In genomic region chr2:209772316-209772715, GRCh38 we compare ENCODE assay signal across 12 cellular contexts. TPM values are rescaled to one million over a fixed set of nuclear protein-coding genes. Genes with fewer than 3 reads are reported as not detected.
DNase-seq lines count a peak whose midpoint lies in the region; ATAC-seq and TF ChIP-seq lines count a peak whose summit lies in the region.
"Had no signal": no experiment of that assay in that cellular context is flagged by ENCODE, and none has a peak within 500 bp of the region (broad histone marks: within the 10 kb centered on the region; RNA-seq: fewer than 3 reads in every experiment).

No MANE protein-coding gene starts in this region.

- H3K79me2 ChIP-seq in hepatocyte, result no peaks in the 10 kb centered on the region

- intact Hi-C loops in activated CD8-positive, alpha-beta T cell treated with anti-CD3 and anti-CD28 coated beads for 36 hours (cut with micrococcal nuclease), result no loop called here

- H3K27me3 ChIP-seq in hepatocyte, result peaks cover 18% of the 10 kb centered on the region
- H3K27me3 ChIP-seq in skeletal muscle satellite cell (ENCODE audit: control insufficient read depth, insufficient read depth, low read length), result peaks cover 10% of the 10 kb centered on the region
- peaks cover 0 to 6% of the 10 kb centered on the region in 2 donors for H3K27me3 ChIP-seq in tibial nerve

- H3K4me1 Mint-ChIP-seq in activated naive CD8-positive, alpha-beta T cell (ENCODE audit: low read depth), result peaks cover 4% of the 10 kb centered on the region
- H3K4me1 Mint-ChIP-seq in activated naive CD8-positive, alpha-beta T cell treated with anti-CD3 and anti-CD28 coated beads for 36 hours, result peaks cover 3% of the 10 kb centered on the region
- H3K4me1 Mint-ChIP-seq in activated CD8-positive, alpha-beta T cell treated with anti-CD3 and anti-CD28 coated beads for 36 hours (ENCODE audit: low read depth), result no peaks in the 10 kb centered on the region

- H3K4me1 ChIP-seq in hepatocyte (ENCODE audit: insufficient read depth) (no peaks in the 10 kb centered on the region), skeletal muscle satellite cell (ENCODE audit: control insufficient read depth, insufficient read depth, low read length) (peaks cover 3% of the 10 kb centered on the region), tibial nerve (peaks cover 0 to 14% (median 0%) of the 10 kb centered on the region in 4 donors)

- H3K4me2 ChIP-seq in hepatocyte, result peak overlapping the region; percentile 90
- H3K4me2 ChIP-seq in skeletal muscle satellite cell (ENCODE audit: low read length), result peak overlapping the region; percentile 99

- H4K20me1 ChIP-seq in hepatocyte (ENCODE audit: insufficient read depth, poor library complexity, severe bottlenecking), result no peaks in the 10 kb centered on the region

- TF ChIP-seq POLR2A in tibial nerve (IDR thresholded peaks at IDR 0.05), result no peak

- H3K27ac ChIP-seq in hepatocyte (no peak overlapping the region), tibial nerve (no peak overlapping the region)

- TF ChIP-seq EP300 in tibial nerve (IDR thresholded peaks at IDR 0.05), result no peak

- no peak for ATAC-seq in activated CD8-positive, alpha-beta T cell treated with anti-CD3 and anti-CD28 coated beads for 36 hours

- CTCF ChIA-PET in activated CD8-positive, alpha-beta T cell treated with anti-CD3 and anti-CD28 coated beads for 36 hours (lab: Charles Lee), result no interaction called here

- peak overlapping the region; percentile 18 for H3K4me3 Mint-ChIP-seq in activated naive CD8-positive, alpha-beta T cell
- no peak overlapping the region for H3K4me3 Mint-ChIP-seq in activated naive CD8-positive, alpha-beta T cell treated with anti-CD3 and anti-CD28 coated beads for 36 hours
- no peak overlapping the region for H3K4me3 Mint-ChIP-seq in activated CD8-positive, alpha-beta T cell treated with anti-CD3 and anti-CD28 coated beads for 36 hours

- peaks cover 27% of the 10 kb centered on the region for H3K27me3 Mint-ChIP-seq in activated naive CD8-positive, alpha-beta T cell
- H3K27me3 Mint-ChIP-seq in activated naive CD8-positive, alpha-beta T cell treated with anti-CD3 and anti-CD28 coated beads for 36 hours, result peaks cover 32% of the 10 kb centered on the region
- H3K27me3 Mint-ChIP-seq in activated CD8-positive, alpha-beta T cell treated with anti-CD3 and anti-CD28 coated beads for 36 hours, result peaks cover 17% of the 10 kb centered on the region

- H3K36me3 ChIP-seq in hepatocyte (replicated peaks; ENCODE audit: insufficient read depth, low read depth) (no peaks in the 10 kb centered on the region), skeletal muscle satellite cell (ENCODE audit: insufficient read depth, low read length) (no peaks in the 10 kb centered on the region), tibial nerve (no peaks in the 10 kb centered on the region)

- H3K9ac ChIP-seq in skeletal muscle satellite cell (ENCODE audit: low read depth, low read length), result no peak overlapping the region

- no peaks in the 10 kb centered on the region for H3K9me2 ChIP-seq in hepatocyte (replicated peaks; ENCODE audit: insufficient read depth)

- POLR2A ChIA-PET in activated CD8-positive, alpha-beta T cell treated with anti-CD3 and anti-CD28 coated beads for 36 hours (lab: Charles Lee), result interaction anchor here (0.5 kb wide), 1 partner anchor 169 kb away, joined by 3 read pairs; no protein-coding TSS in a partner anchor

- DNase-seq in activated naive CD8-positive, alpha-beta T cell treated with anti-CD3 and anti-CD28 coated beads for 36 hours, result no peak
- DNase-seq in NCI-H526 treated with DMSO at 0.1 percent for 48 hours (lab: John Stamatoyannopoulos, UW) (peak; percentile 59), hepatocyte (ENCODE audit: low spot score) (no peak), tibial nerve (ENCODE audit: low spot score in 2 of 2) (no peak)
- DNase-seq in NK-92 treated with Interleukin-12 subunit alpha and Interleukin-12 subunit beta, amount 100 ng/mL, for 24 hours (lab: John Stamatoyannopoulos, UW), result no peak
- no peak for DNase-seq in activated CD8-positive, alpha-beta T cell treated with anti-CD3 and anti-CD28 coated beads for 36 hours
- DNase-seq: activated naive CD4-positive, alpha-beta T cell treated with Interleukin-2 at 50 U/mL for 16 hours; stimulated activated naive CD4-positive, alpha-beta T cell had no signal

- H3K4me3 ChIP-seq in hepatocyte, result no peak overlapping the region
- no peak overlapping the region for H3K4me3 ChIP-seq in skeletal muscle satellite cell (ENCODE audit: low read length)
- peak overlapping the region in 2 of 4 donors; percentile 3 to 51 for H3K4me3 ChIP-seq in tibial nerve

- H2AFZ ChIP-seq in hepatocyte, result no peak overlapping the region

- TF ChIP-seq CTCF in hepatocyte (IDR thresholded peaks at IDR 0.05; ENCODE audit: poor library complexity) (no peak), tibial nerve (IDR thresholded peaks at IDR 0.05) (no peak)
- TF ChIP-seq CTCF in activated CD8-positive, alpha-beta T cell treated with anti-CD3 and anti-CD28 coated beads for 36 hours (IDR thresholded peaks at IDR 0.05), result no peak

- H3K9me3 ChIP-seq in hepatocyte (ENCODE audit: low read depth) (no peaks in the 10 kb centered on the region), skeletal muscle satellite cell (replicated peaks; ENCODE audit: low read length) (no peaks in the 10 kb centered on the region), tibial nerve (no peaks in the 10 kb centered on the region)

- WGBS in hepatocyte (ENCODE audit: low lambda C conversion rate, missing lambda C conversion rate), result 16% methylated on average over 8 of the region's 8 CpGs
- 18 to 20% methylated on average over 8 of the region's 8 CpGs for WGBS in tibial nerve, 2 donors

- H3K27ac Mint-ChIP-seq in activated naive CD8-positive, alpha-beta T cell, result no peak overlapping the region
- no peak overlapping the region for H3K27ac Mint-ChIP-seq in activated naive CD8-positive, alpha-beta T cell treated with anti-CD3 and anti-CD28 coated beads for 36 hours
- no peak overlapping the region for H3K27ac Mint-ChIP-seq in activated CD8-positive, alpha-beta T cell treated with anti-CD3 and anti-CD28 coated beads for 36 hours

- H3K36me3 Mint-ChIP-seq in activated naive CD8-positive, alpha-beta T cell, result no peaks in the 10 kb centered on the region
- peaks cover 1% of the 10 kb centered on the region for H3K36me3 Mint-ChIP-seq in activated naive CD8-positive, alpha-beta T cell treated with anti-CD3 and anti-CD28 coated beads for 36 hours
- H3K36me3 Mint-ChIP-seq in activated CD8-positive, alpha-beta T cell treated with anti-CD3 and anti-CD28 coated beads for 36 hours (ENCODE audit: low read depth), result no peaks in the 10 kb centered on the region

- H3K9me3 Mint-ChIP-seq in activated naive CD8-positive, alpha-beta T cell (ENCODE audit: low read depth), result peaks cover 4% of the 10 kb centered on the region
- no peaks in the 10 kb centered on the region for H3K9me3 Mint-ChIP-seq in activated naive CD8-positive, alpha-beta T cell treated with anti-CD3 and anti-CD28 coated beads for 36 hours
- no peaks in the 10 kb centered on the region for H3K9me3 Mint-ChIP-seq in activated CD8-positive, alpha-beta T cell treated with anti-CD3 and anti-CD28 coated beads for 36 hours

RNA-seq across cellular contexts. Expression of gene UNC80, which starts 0.7 kb away (rescaled TPM):
- not detected for total RNA-seq in activated naive CD8-positive, alpha-beta T cell treated with anti-CD3 and anti-CD28 coated beads for 36 hours
- 0.03 and 0.04 TPM in 2 replicates for total RNA-seq in hepatocyte
- 0.12 and 0.43 TPM in 2 replicates for polyA plus RNA-seq in hepatocyte
- total RNA-seq in skeletal muscle satellite cell (2012; rRNA removed), result not detected in 2 replicates
- total RNA-seq in tibial nerve, result under 1 TPM in 2 of 4 donors, not detected in 2; 0.22 to 0.30 TPM
- total RNA-seq in activated CD8-positive, alpha-beta T cell treated with anti-CD3 and anti-CD28 coated beads for 36 hours, result not detected
- total RNA-seq: HepG2, OCI-LY7 had no signal
- polyA plus RNA-seq: HepG2 had no signal
